Comparison of ENCODE assay signal across 8 cellular contexts in the genomic region with DNA sequence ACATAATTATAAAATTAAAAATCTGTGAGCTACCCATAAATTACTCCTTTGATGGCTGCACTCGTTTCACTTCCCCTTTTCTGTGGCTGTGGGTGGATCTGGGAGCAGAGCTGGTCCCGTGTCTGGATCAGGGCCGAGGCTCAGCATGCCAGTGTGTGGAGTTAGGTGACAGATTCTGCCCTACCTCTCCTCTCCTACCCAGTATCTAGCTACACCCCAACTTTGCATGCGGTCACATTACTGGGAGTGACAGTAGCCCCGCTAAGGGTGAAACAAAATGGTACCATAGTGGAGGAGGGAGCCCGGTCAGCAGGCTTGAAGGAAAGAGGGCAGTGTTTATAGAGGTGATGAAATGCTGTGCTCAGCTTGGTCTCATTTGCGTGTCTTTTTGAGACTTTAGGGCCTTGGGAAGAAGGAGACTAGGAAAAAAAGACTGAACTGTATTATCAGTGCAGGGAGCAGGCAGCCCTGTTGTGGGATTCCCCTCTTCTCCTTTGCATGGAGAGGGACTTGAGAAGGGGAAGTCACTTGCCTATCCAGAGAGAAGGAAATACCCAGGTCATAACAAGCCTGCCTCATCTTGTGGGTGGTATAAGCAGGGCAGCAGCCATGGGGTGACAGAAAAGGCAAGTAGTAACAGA. TPM values are rescaled to one million over a fixed set of nuclear protein-coding genes. Genes with fewer than 3 reads are reported as not detected.
A peak's percentile ranks its signal among the peaks of the same experiment; 100 is the strongest.
DNase-seq lines count a peak whose midpoint lies in the region; ATAC-seq and TF ChIP-seq lines count a peak whose summit lies in the region.

No MANE protein-coding gene starts in this region.

- no peaks in the 10 kb centered on the region for H3K4me1 Mint-ChIP-seq in activated naive CD4-positive, alpha-beta T cell treated with anti-CD3 and anti-CD28 coated beads, Interleukin-2, amount 50 U/mL, for 24 hours

- DNase-seq in activated naive CD4-positive, alpha-beta T cell treated with anti-CD3 and anti-CD28 coated beads, Interleukin-2, amount 50 U/mL, for 16 hours = no peak
- DNase-seq in UCSD-AML1 (lab: John Stamatoyannopoulos, UW; ENCODE audit: unreplicated experiment) (peak; percentile 53), transverse colon (peak; percentile 39), NCI-H748 treated with DMSO at 0.1 percent for 48 hours (lab: John Stamatoyannopoulos, UW) (no peak), prostate gland (ENCODE audit: low spot score) (no peak), NK-92 (lab: John Stamatoyannopoulos, UW; ENCODE audit: unreplicated experiment) (no peak)

- TF ChIP-seq POLR2A in transverse colon (IDR thresholded peaks at IDR 0.05) (no peak), prostate gland (IDR thresholded peaks at IDR 0.05) (no peak)

- H3K9me3 ChIP-seq in transverse colon (no peaks in the 10 kb centered on the region), prostate gland (no peaks in the 10 kb centered on the region)

- intact Hi-C loops in transverse colon (cut with DNase I; ENCODE audit: low total_unique reads) = no loop called here
- intact Hi-C loops in prostate gland (cut with DNase I) = no loop called here

- H3K27ac Mint-ChIP-seq in activated naive CD4-positive, alpha-beta T cell treated with anti-CD3 and anti-CD28 coated beads, Interleukin-2, amount 50 U/mL, for 24 hours = peak overlapping the region; percentile 38

- H3K4me1 ChIP-seq in transverse colon (peaks cover 0 to 17% (median 4%) of the 10 kb centered on the region in 4 donors), prostate gland (replicated peaks) (no peaks in the 10 kb centered on the region)

- H3K27me3 ChIP-seq in transverse colon (no peaks in the 10 kb centered on the region), prostate gland (replicated peaks; ENCODE audit: insufficient read depth) (no peaks in the 10 kb centered on the region)

- H3K9me3 Mint-ChIP-seq in activated naive CD4-positive, alpha-beta T cell treated with anti-CD3 and anti-CD28 coated beads, Interleukin-2, amount 50 U/mL, for 24 hours = no peaks in the 10 kb centered on the region

- no peaks in the 10 kb centered on the region for H3K27me3 Mint-ChIP-seq in activated naive CD4-positive, alpha-beta T cell treated with anti-CD3 and anti-CD28 coated beads, Interleukin-2, amount 50 U/mL, for 24 hours

- H3K4me3 Mint-ChIP-seq in activated naive CD4-positive, alpha-beta T cell treated with anti-CD3 and anti-CD28 coated beads, Interleukin-2, amount 50 U/mL, for 24 hours = no peak overlapping the region

- peak; percentile 50 for ATAC-seq in HG02981 (IDR thresholded peaks at IDR 0.05; ENCODE audit: unreplicated experiment)

- TF ChIP-seq EP300 in transverse colon (IDR thresholded peaks at IDR 0.05; ENCODE audit: low read depth) = no peak

- no peaks in the 10 kb centered on the region for H3K36me3 Mint-ChIP-seq in activated naive CD4-positive, alpha-beta T cell treated with anti-CD3 and anti-CD28 coated beads, Interleukin-2, amount 50 U/mL, for 24 hours

- H3K27ac ChIP-seq in transverse colon = peak overlapping the region in 1 of 4 donors; percentile 5
- H3K27ac ChIP-seq in prostate gland = no peak overlapping the region

- WGBS in transverse colon (ENCODE audit: low coverage in 1 of 2), 2 donors = 60 to 68% methylated on average over 5 to 7 of the region's 7 CpGs
- 69% methylated on average over 7 of the region's 7 CpGs for WGBS in prostate gland

- H3K36me3 ChIP-seq in transverse colon (no peaks in the 10 kb centered on the region), prostate gland (no peaks in the 10 kb centered on the region)

- TF ChIP-seq CTCF in transverse colon (IDR thresholded peaks at IDR 0.05) (no peak), prostate gland (IDR thresholded peaks at IDR 0.05) (no peak)

- in situ Hi-C loops in transverse colon (cut with MboI; ENCODE audit: low pct_ligation_motif_present in 1 of 4, low pct_unique_long_range_greater_than_20kb in 1 of 4, low sequenced_read_pairs in 3 of 4) = no loop called here

- H3K4me3 ChIP-seq in transverse colon (no peak overlapping the region), prostate gland (no peak overlapping the region)

RNA-seq across cellular contexts. Expression of gene ARHGAP10, which starts 48.4 kb away (rescaled TPM):
- total RNA-seq in transverse colon = 10 to 100 TPM; 14.7 to 27.3 (median 22.9) TPM
- total RNA-seq in prostate gland = 10 to 100 TPM; 30.3 to 69.6 TPM

Comparison
In these comparisons a context has a peak if more than half of its experiments do, and no peak if none do; other contexts are left out.
1. DNase-seq: peak in UCSD-AML1 (single experiment) and transverse colon (single experiment); none in activated naive CD4-positive, alpha-beta T cell treated with anti-CD3 and anti-CD28 coated beads, Interleukin-2, amount 50 U/mL, for 16 hours (single experiment), NCI-H748 treated with DMSO at 0.1 percent for 48 hours (single experiment), prostate gland (single experiment) and NK-92 (single experiment).